In the genomic region with DNA sequence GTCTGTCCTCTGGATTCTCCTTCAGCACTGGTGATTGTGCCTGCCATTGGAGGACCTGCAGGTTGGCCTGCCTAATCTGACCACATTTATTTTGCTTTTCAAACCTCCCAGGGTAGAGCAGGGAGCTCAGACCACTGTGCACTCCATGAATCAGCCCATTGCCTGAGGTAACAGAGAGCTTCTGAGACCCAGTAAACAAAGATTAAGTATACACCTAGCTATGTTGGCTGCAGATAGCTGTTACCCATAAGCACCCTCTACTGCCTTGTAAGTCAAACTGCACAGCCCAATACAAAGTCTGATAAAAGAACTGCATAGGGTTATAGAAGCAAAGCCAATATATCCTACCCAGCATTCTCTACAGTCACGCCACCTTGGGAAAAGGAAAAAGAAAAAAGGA, we compare ENCODE assay signal across 15 cellular contexts.
A peak's percentile ranks its signal among the peaks of the same experiment; 100 is the strongest.
DNase-seq lines count a peak whose midpoint lies in the region; ATAC-seq and TF ChIP-seq lines count a peak whose summit lies in the region.
"Had no signal": no experiment of that assay in that cellular context is flagged by ENCODE, and none has a peak within 500 bp of the region (broad histone marks: within the 10 kb centered on the region; RNA-seq: fewer than 3 reads in every experiment).

No MANE protein-coding gene starts in this region.

- H3K79me2 ChIP-seq in smooth muscle cell (ENCODE audit: low read depth), result no peaks in the 10 kb centered on the region

- DNase-seq in cardiac muscle cell (ENCODE audit: low read depth in 1 of 2, low spot score in 1 of 2) (peak; percentile 5 to 6), heart right ventricle (no peak), RWPE2 (ENCODE audit: low spot score) (no peak), foreskin fibroblast (peak in 1 of 2 donors; percentile 2), smooth muscle cell (lab: John Stamatoyannopoulos, UW; ENCODE audit: unreplicated experiment) (no peak), RKO (ENCODE audit: low spot score) (no peak), NCI-H2171 treated with DMSO at 0.1 percent for 48 hours (lab: John Stamatoyannopoulos, UW) (no peak)
- DNase-seq: activated CD4-positive, alpha-beta T cell treated with anti-CD3 and anti-CD28 coated beads, Interleukin-2, amount 10 ng/mL, durations not matched to agents 24 days and 14 days; activated T-cell treated with anti-CD3 and anti-CD28 coated beads, Interleukin-2, amount 50 U/mL, for 72 hours; adrenal gland; stimulated activated CD4-positive, alpha-beta T cell treated with anti-CD3 and anti-CD28 coated beads, Interleukin-2, amount 100 ng/mL, for 24 hours; T-helper 17 cell; thyroid gland had no signal

- H3K4me3 ChIP-seq in cardiac muscle cell (no peak overlapping the region), heart right ventricle (no peak overlapping the region), RWPE2 (ENCODE audit: severe bottlenecking) (no peak overlapping the region), foreskin fibroblast (ENCODE audit: low read depth in 1 of 2, low read length in 2 of 2) (no peak overlapping the region), smooth muscle cell (no peak overlapping the region)
- H3K4me3 ChIP-seq: adrenal gland, thyroid gland had no signal

- no peaks in the 10 kb centered on the region for H3K9me3 ChIP-seq in cardiac muscle cell (ENCODE audit: low read depth)
- peaks cover 0 to 36% (median 6%) of the 10 kb centered on the region in 11 donors for H3K9me3 ChIP-seq in heart right ventricle
- H3K9me3 ChIP-seq in RWPE2 (ENCODE audit: severe bottlenecking), result no peaks in the 10 kb centered on the region
- no peaks in the 10 kb centered on the region for H3K9me3 ChIP-seq in smooth muscle cell (replicated peaks; ENCODE audit: low read depth)
- H3K9me3 ChIP-seq: thyroid gland had no signal

- no peak overlapping the region for H3K4me2 ChIP-seq in smooth muscle cell

- H3F3A ChIP-seq in smooth muscle cell (ENCODE audit: low read depth), result no peaks in the 10 kb centered on the region

- TF ChIP-seq CTCF in cardiac muscle cell (IDR thresholded peaks at IDR 0.05; ENCODE audit: low read depth, low read length), result peak; percentile 18
- no peak for TF ChIP-seq CTCF in heart right ventricle (IDR thresholded peaks at IDR 0.05)
- TF ChIP-seq CTCF in RWPE2 (IDR thresholded peaks at IDR 0.05; ENCODE audit: poor library complexity, severe bottlenecking), result no peak
- peak; percentile 5 for TF ChIP-seq CTCF in foreskin fibroblast (IDR thresholded peaks at IDR 0.05; ENCODE audit: low read depth, low read length)
- TF ChIP-seq CTCF in smooth muscle cell (IDR thresholded peaks at IDR 0.05; ENCODE audit: borderline replicate concordance, insufficient read depth, poor library complexity, severe bottlenecking), result peak; percentile 4

- intact Hi-C loops in heart right ventricle (cut with DNase I), result no loop called here

- no peak overlapping the region for H3K27ac ChIP-seq in cardiac muscle cell
- no peak overlapping the region for H3K27ac ChIP-seq in heart right ventricle
- H3K27ac ChIP-seq in RWPE2 (ENCODE audit: poor library complexity, severe bottlenecking), result no peak overlapping the region
- H3K27ac ChIP-seq in smooth muscle cell (ENCODE audit: low read depth), result no peak overlapping the region
- H3K27ac ChIP-seq: adrenal gland, RWPE1, thyroid gland had no signal

- H3K27me3 ChIP-seq in cardiac muscle cell (no peaks in the 10 kb centered on the region), heart right ventricle (no peaks in the 10 kb centered on the region), RWPE2 (ENCODE audit: insufficient read depth, poor library complexity, severe bottlenecking) (no peaks in the 10 kb centered on the region), smooth muscle cell (ENCODE audit: low read depth) (no peaks in the 10 kb centered on the region)
- H3K27me3 ChIP-seq: adrenal gland, thyroid gland had no signal

- H2AFZ ChIP-seq in smooth muscle cell (ENCODE audit: low read depth), result no peak overlapping the region

- no peaks in the 10 kb centered on the region for H4K20me1 ChIP-seq in smooth muscle cell (ENCODE audit: low read depth)

- H3K9ac ChIP-seq in smooth muscle cell (ENCODE audit: low read depth), result no peak overlapping the region

- WGBS in heart right ventricle, 2 donors, result 86 to 92% methylated on average over 1 of the region's 1 CpG
- WGBS in smooth muscle cell (ENCODE audit: low lambda C conversion rate), result 93% methylated on average over 1 of the region's 1 CpG

- H3K4me1 ChIP-seq in cardiac muscle cell (ENCODE audit: low read depth) (no peaks in the 10 kb centered on the region), heart right ventricle (no peaks in the 10 kb centered on the region), RWPE2 (ENCODE audit: insufficient read depth, poor library complexity, severe bottlenecking) (no peaks in the 10 kb centered on the region), smooth muscle cell (ENCODE audit: low read depth) (no peaks in the 10 kb centered on the region)
- H3K4me1 ChIP-seq: adrenal gland, thyroid gland had no signal

- ATAC-seq in heart right ventricle (no peak), RWPE2 (ENCODE audit: low read depth) (peak; percentile 58; the same call in 2 of the 3 replicates), GM19395 (IDR thresholded peaks at IDR 0.05; ENCODE audit: unreplicated experiment) (no peak)
- ATAC-seq: activated T-cell treated with anti-CD3 and anti-CD28 coated beads, Interleukin-2, amount 50 U/mL, for 72 hours; T-helper 17 cell had no signal

- H3K36me3 ChIP-seq in cardiac muscle cell (no peaks in the 10 kb centered on the region), heart right ventricle (no peaks in the 10 kb centered on the region), RWPE2 (ENCODE audit: low read depth) (no peaks in the 10 kb centered on the region), smooth muscle cell (ENCODE audit: low read depth) (no peaks in the 10 kb centered on the region)
- H3K36me3 ChIP-seq: adrenal gland, thyroid gland had no signal

Comparison
In these comparisons a context has a peak if more than half of its experiments do, and no peak if none do; other contexts are left out.
1. DNase-seq: peak in cardiac muscle cell (2 of 2); none in heart right ventricle (0 of 2), RWPE2 (single experiment), smooth muscle cell (single experiment), RKO (single experiment) and NCI-H2171 treated with DMSO at 0.1 percent for 48 hours (single experiment).
2. CTCF ChIP-seq: peak in cardiac muscle cell (single experiment), foreskin fibroblast (single experiment) and smooth muscle cell (single experiment); none in heart right ventricle (0 of 9) and RWPE2 (single experiment).